ENCODE assay signal across 7 cellular contexts in genomic region chr14:39562175-39562574, GRCh38.
"Had no signal": no experiment of that assay in that cellular context is flagged by ENCODE, and none has a peak within 500 bp of the region (broad histone marks: within the 10 kb centered on the region; RNA-seq: fewer than 3 reads in every experiment).

No MANE protein-coding gene starts in this region.

- H3K4me3 ChIP-seq: K562 had no signal

- H3K4me3 Mint-ChIP-seq: IgD-negative memory B cell had no signal

- H3K27me3 Mint-ChIP-seq: IgD-negative memory B cell had no signal

- ATAC-seq: K562 had no signal

- H3K27ac ChIP-seq: HL-60 had no signal

- H3K27ac Mint-ChIP-seq: IgD-negative memory B cell had no signal

- H3K4me1 Mint-ChIP-seq: IgD-negative memory B cell had no signal

- FAIRE-seq: HTR-8/SVneo, K562 had no signal

- H3K36me3 Mint-ChIP-seq: IgD-negative memory B cell had no signal

- DNase-seq: IMR-90, KBM-7, KG1 had no signal
